Comparison of ENCODE assay signal across 13 cellular contexts in the genomic region with DNA sequence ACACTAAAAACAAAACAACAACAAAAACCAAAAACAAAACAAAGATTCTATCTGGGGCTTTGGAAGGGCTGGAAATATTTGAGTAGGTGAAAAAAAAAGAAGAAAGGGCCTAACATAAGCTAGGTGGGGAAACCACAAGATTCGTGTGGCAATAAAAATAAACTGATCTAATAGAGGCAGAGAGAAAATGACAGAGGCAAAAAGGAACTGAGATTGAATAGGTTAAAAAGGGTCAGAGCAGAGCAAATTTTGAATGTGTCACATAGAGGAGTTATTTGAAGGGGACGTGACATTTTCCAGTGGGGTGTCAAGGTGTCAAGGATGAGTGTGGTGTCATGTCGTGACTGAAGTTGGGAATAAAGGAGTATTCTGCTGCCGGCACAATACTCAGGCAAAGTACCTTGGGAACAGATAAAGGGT.
DNase-seq lines count a peak whose midpoint lies in the region; ATAC-seq, FAIRE-seq and TF ChIP-seq lines count a peak whose summit lies in the region.
"Had no signal": no experiment of that assay in that cellular context is flagged by ENCODE, and none has a peak within 500 bp of the region (broad histone marks: within the 10 kb centered on the region; RNA-seq: fewer than 3 reads in every experiment).

No MANE protein-coding gene starts in this region.

- H3K9me2 ChIP-seq in DOHH2 (replicated peaks; ENCODE audit: control insufficient read depth, low read length) = no peaks in the 10 kb centered on the region

- H3K9me3 ChIP-seq in DOHH2 (ENCODE audit: control insufficient read depth, insufficient read depth, low read length) = no peaks in the 10 kb centered on the region

- intact Hi-C loops in posterior cingulate gyrus (cut with DNase I) = no loop called here

- TF ChIP-seq CTCF in DOHH2 (IDR thresholded peaks at IDR 0.05; ENCODE audit: low read depth, low read length, poor library complexity, severe bottlenecking) = no peak

- H3F3A ChIP-seq in DOHH2 (ENCODE audit: control insufficient read depth, insufficient read depth) = 0 out of 2 replicates have a peak, but pooled peaks cover 2% of the 10 kb centered on the region

- peak overlapping the region; percentile 60 for H3K4me3 ChIP-seq in DOHH2 (ENCODE audit: low read length)

- H3K4me1 ChIP-seq in DOHH2 (ENCODE audit: control insufficient read depth, low read length) = peaks cover 62% of the 10 kb centered on the region

- DNase-seq in GM19239 (ENCODE audit: insufficient read length, low spot score) = peak; percentile 26
- no peak for DNase-seq in D341Med (ENCODE audit: low spot score)
- DNase-seq in SHP77 treated with DMSO at 0.1 percent for 48 hours (lab: John Stamatoyannopoulos, UW) = no peak
- DNase-seq in activated CD8-positive, alpha-beta memory T cell treated with anti-CD3 and anti-CD28 coated beads for 24 hours = no peak
- DNase-seq in posterior cingulate gyrus = no peak
- DNase-seq: activated CD4-positive, alpha-beta memory T cell treated with anti-CD3 and anti-CD28 coated beads for 36 hours; activated naive CD8-positive, alpha-beta T cell treated with anti-CD3 and anti-CD28 coated beads, Interleukin-2, amount 50 U/mL, for 24 hours; DMS79; hippocampal formation; NCI-H510A had no signal

- ATAC-seq in HG02623 (IDR thresholded peaks at IDR 0.05; ENCODE audit: unreplicated experiment) (peak; percentile 42), HG03442 (IDR thresholded peaks at IDR 0.05; ENCODE audit: unreplicated experiment) (peak; percentile 76)
- ATAC-seq: activated naive CD8-positive, alpha-beta T cell treated with anti-CD3 and anti-CD28 coated beads, Interleukin-2, amount 50 U/mL, for 24 hours had no signal

- peak overlapping the region; percentile 65 for H3K4me2 ChIP-seq in DOHH2 (ENCODE audit: low read length)

- H4K20me1 ChIP-seq in DOHH2 (ENCODE audit: control insufficient read depth, insufficient read depth, low read depth, low read length) = no peaks in the 10 kb centered on the region

- peak overlapping the region; percentile 66 for H3K27ac ChIP-seq in DOHH2 (ENCODE audit: low read depth, low read length)

- no peaks in the 10 kb centered on the region for H3K79me2 ChIP-seq in DOHH2 (ENCODE audit: control insufficient read depth, low read length)

- peak; percentile 88 for FAIRE-seq in GM19239 (lab: Jason Lieb, UNC)

- H3K36me3 ChIP-seq in DOHH2 (ENCODE audit: control insufficient read depth, low read length) = no peaks in the 10 kb centered on the region

- no peaks in the 10 kb centered on the region for H3K27me3 ChIP-seq in DOHH2 (ENCODE audit: control insufficient read depth, low read length)
